24 cellular contexts compared by ENCODE assay signal in genomic region chr7:136640977-136641376, GRCh38.
DNase-seq lines count a peak whose midpoint lies in the region; ATAC-seq and TF ChIP-seq lines count a peak whose summit lies in the region.
"Had no signal": no experiment of that assay in that cellular context is flagged by ENCODE, and none has a peak within 500 bp of the region (broad histone marks: within the 10 kb centered on the region; RNA-seq: fewer than 3 reads in every experiment).

No MANE protein-coding gene starts in this region.

- H3K9me3 Mint-ChIP-seq in endodermal cell: no peaks in the 10 kb centered on the region
- H3K9me3 Mint-ChIP-seq: GM23338 had no signal

- no peak overlapping the region for H3K4me3 Mint-ChIP-seq in endodermal cell
- H3K4me3 Mint-ChIP-seq: CD14-positive monocyte, GM23338 had no signal

- no peaks in the 10 kb centered on the region for H3K27me3 Mint-ChIP-seq in endodermal cell (ENCODE audit: insufficient read depth)

- DNase-seq in BE2C (peak; percentile 43), NCI-H69 (lab: John Stamatoyannopoulos, UW) (peak; percentile 33), endodermal cell (peak; percentile 41), myocyte (ENCODE audit: low read depth) (peak; percentile 40), NCI-H128 (lab: John Stamatoyannopoulos, UW; ENCODE audit: unreplicated experiment) (no peak)
- DNase-seq: ACHN, COR-L47, GF-D8, Kasumi-1, MM.1S, NCI-H1105, NCI-H187 treated with DMSO at 0.1 percent for 48 hours, NCI-H345, NCI-H524 treated with DMSO at 0.1 percent for 48 hours, OCI-M1, Right ventricle myocardium superior, T-helper 1 cell had no signal

- H3K36me3 ChIP-seq in BE2C: no peaks in the 10 kb centered on the region
- no peaks in the 10 kb centered on the region for H3K36me3 ChIP-seq in endodermal cell (ENCODE audit: control insufficient read depth, insufficient read depth, low read length)

- no peaks in the 10 kb centered on the region for H3K27me3 ChIP-seq in BE2C
- no peaks in the 10 kb centered on the region for H3K27me3 ChIP-seq in endodermal cell (ENCODE audit: control insufficient read depth, insufficient read depth, low read length, poor library complexity, severe bottlenecking)

- H3K4me1 Mint-ChIP-seq in endodermal cell: no peaks in the 10 kb centered on the region
- H3K4me1 Mint-ChIP-seq: CD14-positive monocyte had no signal

- H3K4me1 ChIP-seq in BE2C (peaks cover 13% of the 10 kb centered on the region; the same call in 1 of the 2 replicates), endodermal cell (ENCODE audit: control insufficient read depth, insufficient read depth, low read length) (no peaks in the 10 kb centered on the region)

- H3K9ac ChIP-seq in endodermal cell (ENCODE audit: extremely low read depth, low read length, poor library complexity, severe bottlenecking): no peak overlapping the region

- TF ChIP-seq CTCF in BE2C (IDR thresholded peaks at IDR 0.05; ENCODE audit: low read depth, low read length): peak; percentile 42
- no peak for TF ChIP-seq CTCF in endodermal cell (conservative IDR thresholded peaks at IDR 0.05)

- H3K27ac ChIP-seq in endodermal cell (ENCODE audit: low read depth, low read length): no peak overlapping the region
- H3K27ac ChIP-seq: SK-N-MC had no signal

- WGBS in endodermal cell (ENCODE audit: insufficient coverage in 1 of 2, insufficient read length in 1 of 2), 2 experiments: 94% methylated on average over 1 of the region's 1 CpG; no CpG with 5 or more reads in 1 of the 2 experiments

- H3K27ac Mint-ChIP-seq in endodermal cell: no peak overlapping the region
- H3K27ac Mint-ChIP-seq: CD14-positive monocyte, GM23338 had no signal

- no peaks in the 10 kb centered on the region for H3K36me3 Mint-ChIP-seq in endodermal cell (ENCODE audit: low read depth)
- H3K36me3 Mint-ChIP-seq: CD14-positive monocyte had no signal

- H3K9me3 ChIP-seq in BE2C (no peaks in the 10 kb centered on the region), endodermal cell (ENCODE audit: control insufficient read depth, low read length) (no peaks in the 10 kb centered on the region)

- ATAC-seq in GM18861 (IDR thresholded peaks at IDR 0.05; ENCODE audit: unreplicated experiment) (no peak), HG03175 (IDR thresholded peaks at IDR 0.05; ENCODE audit: unreplicated experiment) (no peak)
- ATAC-seq: GM12878, GM23338, HCT116 had no signal

- H3K4me3 ChIP-seq in BE2C (ENCODE audit: low read depth, low read length) (no peak overlapping the region), endodermal cell (ENCODE audit: low read length) (no peak overlapping the region)
- H3K4me3 ChIP-seq: GM12878, GM23338, SK-N-MC had no signal
